ENCODE assay signal across 1 cellular context in the genomic region with DNA sequence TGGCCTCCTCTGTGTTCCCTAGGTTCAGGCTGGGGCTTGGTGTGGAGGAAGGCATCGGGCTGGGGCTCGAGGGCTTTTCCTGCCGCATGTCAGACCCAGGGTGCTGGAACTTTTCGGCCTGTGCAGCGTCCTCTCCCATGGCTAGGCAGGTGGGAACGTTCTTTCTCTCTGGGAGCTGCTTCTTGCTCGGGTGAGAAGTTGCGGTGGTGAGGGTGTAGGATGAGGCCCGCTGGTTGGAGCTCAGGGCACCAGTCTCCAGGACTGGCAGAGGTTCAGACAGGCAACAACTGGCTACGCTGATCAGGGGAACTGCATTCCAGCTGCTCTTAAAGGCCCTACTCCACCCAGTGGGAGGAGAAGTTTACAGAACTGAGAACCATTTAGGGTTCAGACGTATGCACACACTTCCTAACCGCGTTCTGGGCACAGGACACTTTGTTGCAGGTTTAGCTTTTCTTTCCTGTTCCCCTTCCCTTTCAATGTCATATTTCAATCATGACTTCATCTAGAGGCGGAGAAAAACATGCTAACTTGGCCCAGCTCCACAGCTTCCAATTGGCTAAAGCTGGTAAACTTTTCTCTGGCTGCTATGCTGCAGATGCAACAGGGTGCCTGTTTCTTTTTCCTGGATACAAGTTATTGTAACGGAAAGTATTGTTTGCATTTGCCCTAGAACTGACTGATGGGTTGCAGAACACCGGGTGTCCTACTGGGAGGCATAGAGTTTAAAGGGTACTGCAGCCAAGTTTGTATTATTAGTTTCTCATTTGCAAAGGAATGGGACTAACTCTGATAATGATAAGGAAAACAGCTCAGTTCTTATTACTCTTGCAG.
A peak's percentile ranks its signal among the peaks of the same experiment; 100 is the strongest.
TF ChIP-seq lines count a peak whose summit lies in the region.

A gene with protein sequence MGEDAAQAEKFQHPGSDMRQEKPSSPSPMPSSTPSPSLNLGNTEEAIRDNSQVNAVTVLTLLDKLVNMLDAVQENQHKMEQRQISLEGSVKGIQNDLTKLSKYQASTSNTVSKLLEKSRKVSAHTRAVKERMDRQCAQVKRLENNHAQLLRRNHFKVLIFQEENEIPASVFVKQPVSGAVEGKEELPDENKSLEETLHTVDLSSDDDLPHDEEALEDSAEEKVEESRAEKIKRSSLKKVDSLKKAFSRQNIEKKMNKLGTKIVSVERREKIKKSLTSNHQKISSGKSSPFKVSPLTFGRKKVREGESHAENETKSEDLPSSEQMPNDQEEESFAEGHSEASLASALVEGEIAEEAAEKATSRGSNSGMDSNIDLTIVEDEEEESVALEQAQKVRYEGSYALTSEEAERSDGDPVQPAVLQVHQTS (minus strand): TSS at position 302 of the 834 bp plus-strand sequence. CDS start 163 bp downstream, at position 139.

TF ChIP-seq in K562, 482 proteins besides CTCF, POLR2A, EP300 and RAD21 (continued from another document):
- TF ChIP-seq SMARCA4 (IDR thresholded peaks at IDR 0.05) (peak; percentile 24; the same call in 1 of the 2 replicates), KDM4B (IDR thresholded peaks at IDR 0.05; ENCODE audit: borderline replicate concordance in 2 of 2, low read depth in 1 of 2) (0 out of 4 replicates have a peak, but pooled peaks of 1 of the 2 experiments have one; percentile 20), SMAD3 (CRISPR knock-in tag; conservative IDR thresholded peaks at IDR 0.05) (no peak), MEIS2 (IDR thresholded peaks at IDR 0.05; ENCODE audit: partially characterized antibody) (peak; percentile 81), TBP (optimal IDR thresholded peaks at IDR 0.05; ENCODE audit: low read depth, low read length) (peak; percentile 74), ETV1 (tag; conservative IDR thresholded peaks at IDR 0.05; ENCODE audit: low read depth) (peak; percentile 38; the same call in 1 of the 2 replicates), POLR2G (IDR thresholded peaks at IDR 0.05; ENCODE audit: low read depth, low read length) (peak; percentile 39; the same call in 1 of the 2 replicates), RBM14 (IDR thresholded peaks at IDR 0.05; ENCODE audit: borderline replicate concordance, insufficient read depth, low read depth, low read length) (no peak), RBFOX2 (IDR thresholded peaks at IDR 0.05; ENCODE audit: low read depth, low read length) (peak; percentile 50; the same call in 1 of the 2 replicates), SP1 (CRISPR knock-in tag; IDR thresholded peaks at IDR 0.05) (0 out of 2 replicates have a peak, but pooled peaks have one; percentile 17), JUND (IDR thresholded peaks at IDR 0.05; ENCODE audit: borderline replicate concordance, low read depth, low read length) (0 out of 2 replicates have a peak, but pooled peaks have one; percentile 12), JUND (tag; IDR thresholded peaks at IDR 0.05; ENCODE audit: borderline replicate concordance, low read depth, low read length) (no peak; the same call in 2 of the 3 replicates), PML (IDR thresholded peaks at IDR 0.05; ENCODE audit: low read length) (0 out of 2 replicates have a peak, but pooled peaks have one; percentile 25), CBFA2T3 (IDR thresholded peaks at IDR 0.05) (peak; percentile 9; the same call in 1 of the 2 replicates), TCF7L2 (IDR thresholded peaks at IDR 0.05; ENCODE audit: low read depth, low read length) (no peak), MTA3 (IDR thresholded peaks at IDR 0.05; ENCODE audit: borderline replicate concordance) (0 out of 2 replicates have a peak, but pooled peaks have one; percentile 24), ELF4 (CRISPR knock-in tag; IDR thresholded peaks at IDR 0.05) (no peak), SUPT5H (IDR thresholded peaks at IDR 0.05) (peak; percentile 52), ETV6 (IDR thresholded peaks at IDR 0.05; ENCODE audit: borderline replicate concordance in 1 of 2, low read depth in 2 of 2, low read length in 1 of 2) (peak in 1 of 2 experiments; percentile 84; a peak in 2 of 4 replicates), ETV6 (CRISPR knock-in tag; IDR thresholded peaks at IDR 0.05; ENCODE audit: borderline replicate concordance) (no peak), RBBP5 (IDR thresholded peaks at IDR 0.05; ENCODE audit: borderline replicate concordance, insufficient read depth, low read length, poor library complexity, severe bottlenecking) (peak; percentile 73), NFIC (IDR thresholded peaks at IDR 0.05) (peak; percentile 53), FOXA3 (CRISPR knock-in tag; conservative IDR thresholded peaks at IDR 0.05 in 1 of 2, IDR thresholded peaks at IDR 0.05 in 1 of 2) (0 out of 4 replicates have a peak, but pooled peaks of 1 of the 2 experiments have one; percentile 11), TEAD4 (IDR thresholded peaks at IDR 0.05; ENCODE audit: low read length) (peak; percentile 58), TEAD4 (CRISPR knock-in tag; IDR thresholded peaks at IDR 0.05; ENCODE audit: borderline replicate concordance) (no peak), ATF7 (IDR thresholded peaks at IDR 0.05) (peak; percentile 52), SPI1 (IDR thresholded peaks at IDR 0.05; ENCODE audit: borderline replicate concordance, low read depth, low read length) (peak; percentile 23; the same call in 1 of the 2 replicates), PHF8 (IDR thresholded peaks at IDR 0.05; ENCODE audit: borderline replicate concordance, low read length) (peak; percentile 45; the same call in 1 of the 2 replicates)
- TF ChIP-seq, protein P1, sequence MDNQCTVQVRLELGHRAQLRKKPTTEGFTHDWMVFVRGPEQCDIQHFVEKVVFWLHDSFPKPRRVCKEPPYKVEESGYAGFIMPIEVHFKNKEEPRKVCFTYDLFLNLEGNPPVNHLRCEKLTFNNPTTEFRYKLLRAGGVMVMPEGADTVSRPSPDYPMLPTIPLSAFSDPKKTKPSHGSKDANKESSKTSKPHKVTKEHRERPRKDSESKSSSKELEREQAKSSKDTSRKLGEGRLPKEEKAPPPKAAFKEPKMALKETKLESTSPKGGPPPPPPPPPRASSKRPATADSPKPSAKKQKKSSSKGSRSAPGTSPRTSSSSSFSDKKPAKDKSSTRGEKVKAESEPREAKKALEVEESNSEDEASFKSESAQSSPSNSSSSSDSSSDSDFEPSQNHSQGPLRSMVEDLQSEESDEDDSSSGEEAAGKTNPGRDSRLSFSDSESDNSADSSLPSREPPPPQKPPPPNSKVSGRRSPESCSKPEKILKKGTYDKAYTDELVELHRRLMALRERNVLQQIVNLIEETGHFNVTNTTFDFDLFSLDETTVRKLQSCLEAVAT (IDR thresholded peaks at IDR 0.05), result peak; percentile 41 to 43; a peak in 2 of 4 replicates
- TF ChIP-seq, protein P2, sequence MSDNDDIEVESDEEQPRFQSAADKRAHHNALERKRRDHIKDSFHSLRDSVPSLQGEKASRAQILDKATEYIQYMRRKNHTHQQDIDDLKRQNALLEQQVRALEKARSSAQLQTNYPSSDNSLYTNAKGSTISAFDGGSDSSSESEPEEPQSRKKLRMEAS (CRISPR knock-in tag; IDR thresholded peaks at IDR 0.05), result no peak
- TF ChIP-seq, protein P3, sequence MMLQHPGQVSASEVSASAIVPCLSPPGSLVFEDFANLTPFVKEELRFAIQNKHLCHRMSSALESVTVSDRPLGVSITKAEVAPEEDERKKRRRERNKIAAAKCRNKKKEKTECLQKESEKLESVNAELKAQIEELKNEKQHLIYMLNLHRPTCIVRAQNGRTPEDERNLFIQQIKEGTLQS (IDR thresholded peaks at IDR 0.05), result 0 out of 2 replicates have a peak, but pooled peaks have one; percentile 13
- TF ChIP-seq, protein P3 (CRISPR knock-in tag; conservative IDR thresholded peaks at IDR 0.05), result no peak
